In genomic region chr11:64490562-64491216, GRCh38 we compare ENCODE assay signal across 19 cellular contexts.
A peak's percentile ranks its signal among the peaks of the same experiment; 100 is the strongest.
DNase-seq lines count a peak whose midpoint lies in the region; ATAC-seq and TF ChIP-seq lines count a peak whose summit lies in the region.
"Had no signal": no experiment of that assay in that cellular context is flagged by ENCODE, and none has a peak within 500 bp of the region (broad histone marks: within the 10 kb centered on the region; RNA-seq: fewer than 3 reads in every experiment).

No MANE protein-coding gene starts in this region.

- DNase-seq in DMS53 (lab: John Stamatoyannopoulos, UW) (peak; percentile 23), DMS53 treated with DMSO at 0.1 percent for 48 hours (lab: John Stamatoyannopoulos, UW; ENCODE audit: unreplicated experiment) (no peak), neuronal stem cell (ENCODE audit: low spot score) (no peak), stomach (no peak)
- peak; percentile 4 for DNase-seq in stimulated activated CD4-positive, alpha-beta T cell treated with anti-CD3 and anti-CD28 coated beads, Interleukin-12 subunit alpha, Interleukin-12 subunit beta, amount 100 ng/mL, for 4 hours
- no peak for DNase-seq in stimulated activated CD4-positive, alpha-beta T cell treated with anti-CD3 and anti-CD28 coated beads, Interleukin-4, amount 100 ng/mL, for 24 hours
- peak; percentile 32 for DNase-seq in activated naive CD8-positive, alpha-beta T cell treated with anti-CD3 and anti-CD28 coated beads, Interleukin-2, amount 10 ng/mL, durations not matched to agents 7 days and 5 days
- DNase-seq: cerebellar nuclear complex, NCI-H2227 treated with DMSO at 0.1 percent for 48 hours had no signal

- H2BK15ac ChIP-seq in neuronal stem cell (ENCODE audit: low read length) = peak overlapping the region; percentile 71

- H3K36me3 ChIP-seq in neuronal stem cell (replicated peaks in 1 of 2; ENCODE audit: control insufficient read depth in 2 of 2, insufficient read depth in 2 of 2, low read length in 2 of 2) (no peaks in the 10 kb centered on the region), stomach (no peaks in the 10 kb centered on the region)
- H3K36me3 ChIP-seq: heart right ventricle, transverse colon had no signal

- H3K79me1 ChIP-seq in neuronal stem cell (ENCODE audit: low read depth, low read length) = no peaks in the 10 kb centered on the region

- peak overlapping the region; percentile 39 for H2AFZ ChIP-seq in neuronal stem cell (ENCODE audit: low read length)

- TF ChIP-seq CTCF in stomach (IDR thresholded peaks at IDR 0.05) = no peak

- intact Hi-C loops in stomach (cut with DNase I; ENCODE audit: low total_unique reads) = no loop called here

- no peak overlapping the region for H2BK120ac ChIP-seq in neuronal stem cell (ENCODE audit: low read depth, low read length)

- peak overlapping the region; percentile 51 for H2BK12ac ChIP-seq in neuronal stem cell (ENCODE audit: low read length)

- H3K4me3 ChIP-seq in neuronal stem cell (ENCODE audit: low read length in 2 of 2) (no peak overlapping the region), stomach (no peak overlapping the region)
- H3K4me3 ChIP-seq: heart right ventricle, smooth muscle cell, transverse colon had no signal

- H3K27me3 ChIP-seq in neuronal stem cell (ENCODE audit: control insufficient read depth in 3 of 3, insufficient read depth in 3 of 3, low read depth in 1 of 3, low read length in 3 of 3) (peaks cover 0 to 7% (median 0%) of the 10 kb centered on the region in 3 experiments), stomach (peaks cover 4 to 68% (median 25%) of the 10 kb centered on the region in 3 donors)

- H2AK5ac ChIP-seq in neuronal stem cell (ENCODE audit: low read depth, low read length) = peak overlapping the region; percentile 59

- peaks cover 36% of the 10 kb centered on the region for H3K27me3 Mint-ChIP-seq in activated naive CD8-positive, alpha-beta T cell treated with anti-CD3 and anti-CD28 coated beads, Interleukin-2, amount 10 ng/mL, durations not matched to agents 7 days and 5 days

- H3K23ac ChIP-seq in neuronal stem cell (ENCODE audit: low read depth, low read length, poor library complexity) = peak overlapping the region; percentile 68

- peak; percentile 31 for ATAC-seq in activated naive CD8-positive, alpha-beta T cell treated with anti-CD3 and anti-CD28 coated beads, Interleukin-2, amount 10 ng/mL, durations not matched to agents 7 days and 5 days (ENCODE audit: low read depth)
- no peak for ATAC-seq in HG03378 (IDR thresholded peaks at IDR 0.05; ENCODE audit: unreplicated experiment)

- H3K27ac ChIP-seq in neuronal stem cell (replicated peaks; ENCODE audit: low read length) = no peak overlapping the region
- no peak overlapping the region for H3K27ac ChIP-seq in stomach
- H3K27ac ChIP-seq: 22Rv1, heart right ventricle, transverse colon had no signal

- H3K4me2 ChIP-seq in neuronal stem cell (ENCODE audit: insufficient read depth, low read length, poor library complexity, severe bottlenecking) = no peak overlapping the region
- H3K4me2 ChIP-seq: smooth muscle cell had no signal

- TF ChIP-seq POLR2A in stomach (IDR thresholded peaks at IDR 0.05) = no peak

- WGBS in neuronal stem cell (ENCODE audit: extremely low coverage in 2 of 2, insufficient read length in 2 of 2, insufficient replicate concordance in 1 of 2), 2 donors = no CpG with 5 or more reads among the region's 22 CpGs
- 66 to 80% (median 74%) methylated on average over 22 of the region's 22 CpGs for WGBS in stomach, 5 donors

- no peak overlapping the region for H2BK5ac ChIP-seq in neuronal stem cell (ENCODE audit: low read length)

- peak overlapping the region; percentile 60 for H3K14ac ChIP-seq in neuronal stem cell (ENCODE audit: low read length)

- H4K8ac ChIP-seq in neuronal stem cell (ENCODE audit: low read depth, low read length) = no peak overlapping the region

- peaks cover 0 to 8% of the 10 kb centered on the region in 2 donors for H3K9me3 ChIP-seq in neuronal stem cell (replicated peaks in 1 of 2; ENCODE audit: control insufficient read depth in 2 of 2, insufficient read depth in 1 of 2, low read depth in 1 of 2, low read length in 2 of 2)
- peaks cover 0 to 3% (median 0%) of the 10 kb centered on the region in 4 donors for H3K9me3 ChIP-seq in stomach
- H3K9me3 ChIP-seq: transverse colon had no signal

- H3K4ac ChIP-seq in neuronal stem cell (ENCODE audit: low read length) = peak overlapping the region; percentile 90

- H3K4me1 Mint-ChIP-seq in activated naive CD8-positive, alpha-beta T cell treated with anti-CD3 and anti-CD28 coated beads, Interleukin-2, amount 10 ng/mL, durations not matched to agents 7 days and 5 days = peaks cover 8% of the 10 kb centered on the region
- H3K4me1 Mint-ChIP-seq: endodermal cell had no signal

- H3K27ac Mint-ChIP-seq in activated naive CD8-positive, alpha-beta T cell treated with anti-CD3 and anti-CD28 coated beads, Interleukin-2, amount 10 ng/mL, durations not matched to agents 7 days and 5 days = no peak overlapping the region
- H3K27ac Mint-ChIP-seq: activated T-cell treated with anti-CD3 and anti-CD28 coated beads, Interleukin-2, amount 50 U/mL, for 72 hours; endodermal cell; H9; progenitor cell of endocrine pancreas; stimulated activated effector memory CD8-positive, alpha-beta T cell treated with anti-CD3 and anti-CD28 coated beads, Interleukin-12 subunit alpha, Interleukin-12 subunit beta, amount 100 ng/mL, for 72 hours had no signal

- peak overlapping the region; percentile 61 for H3K18ac ChIP-seq in neuronal stem cell (ENCODE audit: low read length)

- H3K36me3 Mint-ChIP-seq in activated naive CD8-positive, alpha-beta T cell treated with anti-CD3 and anti-CD28 coated beads, Interleukin-2, amount 10 ng/mL, durations not matched to agents 7 days and 5 days = no peaks in the 10 kb centered on the region
- H3K36me3 Mint-ChIP-seq: stimulated activated effector memory CD8-positive, alpha-beta T cell treated with anti-CD3 and anti-CD28 coated beads, Interleukin-12 subunit alpha, Interleukin-12 subunit beta, amount 100 ng/mL, for 72 hours had no signal

- H3K4me1 ChIP-seq in neuronal stem cell (ENCODE audit: control insufficient read depth in 2 of 2, insufficient read depth in 1 of 2, low read depth in 1 of 2, low read length in 2 of 2) (peaks cover 5 to 6% of the 10 kb centered on the region in 2 donors), stomach (no peaks in the 10 kb centered on the region)
- H3K4me1 ChIP-seq: transverse colon had no signal

- H3K9me3 Mint-ChIP-seq in activated naive CD8-positive, alpha-beta T cell treated with anti-CD3 and anti-CD28 coated beads, Interleukin-2, amount 10 ng/mL, durations not matched to agents 7 days and 5 days = no peaks in the 10 kb centered on the region
- H3K9me3 Mint-ChIP-seq: activated T-cell treated with anti-CD3 and anti-CD28 coated beads, Interleukin-2, amount 50 U/mL, for 72 hours; stimulated activated effector memory CD8-positive, alpha-beta T cell treated with anti-CD3 and anti-CD28 coated beads, Interleukin-12 subunit alpha, Interleukin-12 subunit beta, amount 100 ng/mL, for 72 hours had no signal

- peak overlapping the region; percentile 25 for H3K9ac ChIP-seq in neuronal stem cell (ENCODE audit: low read depth, low read length, poor library complexity)

- no peak for TF ChIP-seq EP300 in stomach (IDR thresholded peaks at IDR 0.05)

- H4K91ac ChIP-seq in neuronal stem cell (ENCODE audit: low read depth, low read length, poor library complexity) = no peak overlapping the region

- POLR2A ChIA-PET in activated naive CD8-positive, alpha-beta T cell treated with anti-CD3 and anti-CD28 coated beads, Interleukin-2, amount 10 ng/mL, durations not matched to agents 7 days and 5 days (lab: Charles Lee) = no interaction called here

- H3K4me3 Mint-ChIP-seq in activated naive CD8-positive, alpha-beta T cell treated with anti-CD3 and anti-CD28 coated beads, Interleukin-2, amount 10 ng/mL, durations not matched to agents 7 days and 5 days = peak overlapping the region; percentile 29
- H3K4me3 Mint-ChIP-seq: endodermal cell; H9; stimulated activated effector memory CD8-positive, alpha-beta T cell treated with anti-CD3 and anti-CD28 coated beads, Interleukin-12 subunit alpha, Interleukin-12 subunit beta, amount 100 ng/mL, for 72 hours had no signal

Comparison
In these comparisons a context has a peak if more than half of its experiments do, and no peak if none do; other contexts are left out.
1. DNase-seq: peak in DMS53 (single experiment), stimulated activated CD4-positive, alpha-beta T cell treated with anti-CD3 and anti-CD28 coated beads, Interleukin-12 subunit alpha, Interleukin-12 subunit beta, amount 100 ng/mL, for 4 hours (single experiment) and activated naive CD8-positive, alpha-beta T cell treated with anti-CD3 and anti-CD28 coated beads, Interleukin-2, amount 10 ng/mL, durations not matched to agents 7 days and 5 days (single experiment); none in DMS53 treated with DMSO at 0.1 percent for 48 hours (single experiment), stimulated activated CD4-positive, alpha-beta T cell treated with anti-CD3 and anti-CD28 coated beads, Interleukin-4, amount 100 ng/mL, for 24 hours (single experiment), neuronal stem cell (single experiment) and stomach (single experiment).